In genomic region chr22:27991586-27992293, GRCh38 we compare ENCODE assay signal across 17 cellular contexts.
A peak's percentile ranks its signal among the peaks of the same experiment; 100 is the strongest.
DNase-seq lines count a peak whose midpoint lies in the region; ATAC-seq and TF ChIP-seq lines count a peak whose summit lies in the region.
"Had no signal": no experiment of that assay in that cellular context is flagged by ENCODE, and none has a peak within 500 bp of the region (broad histone marks: within the 10 kb centered on the region; RNA-seq: fewer than 3 reads in every experiment).

No MANE protein-coding gene starts in this region.

- H3K79me2 ChIP-seq in smooth muscle cell (ENCODE audit: low read depth), result no peaks in the 10 kb centered on the region

- H3K4me2 ChIP-seq in mesenchymal stem cell (ENCODE audit: low read length, poor library complexity, severe bottlenecking) (no peak overlapping the region), smooth muscle cell (no peak overlapping the region)

- H3K9me3 ChIP-seq in heart left ventricle (no peaks in the 10 kb centered on the region), adipocyte (ENCODE audit: control insufficient read depth, low read length) (no peaks in the 10 kb centered on the region), mesenchymal stem cell (ENCODE audit: control insufficient read depth, low read length) (no peaks in the 10 kb centered on the region), smooth muscle cell (replicated peaks; ENCODE audit: low read depth) (no peaks in the 10 kb centered on the region)
- H3K9me3 ChIP-seq: upper lobe of left lung had no signal

- peak in 2 of 5 donors; percentile 3 to 42 for DNase-seq in heart left ventricle
- DNase-seq in Right ventricle myocardium inferior (ENCODE audit: missing footprints), result no peak
- no peak for DNase-seq in adipocyte (ENCODE audit: low read depth)
- DNase-seq in mesenchymal stem cell, result no peak
- DNase-seq in ureter (ENCODE audit: low spot score), result peak; percentile 15
- no peak for DNase-seq in occipital lobe (lab: John Stamatoyannopoulos, UW)
- no peak for DNase-seq in smooth muscle cell (lab: John Stamatoyannopoulos, UW; ENCODE audit: unreplicated experiment)
- no peak for DNase-seq in NCI-H446 treated with DMSO at 0.1 percent for 48 hours (lab: John Stamatoyannopoulos, UW)
- DNase-seq: activated CD8-positive, alpha-beta memory T cell treated with anti-CD3 and anti-CD28 coated beads for 24 hours; amygdala; effector memory CD8-positive, alpha-beta T cell; hippocampal formation; NCI-H748 treated with DMSO at 0.1 percent for 48 hours; stimulated activated CD4-positive, alpha-beta T cell treated with anti-CD3 and anti-CD28 coated beads, Interleukin-15, amount 100 ng/mL, for 24 hours; stimulated activated naive CD4-positive, alpha-beta T cell; upper lobe of left lung had no signal

- peak overlapping the region; percentile 63 for H3K9ac ChIP-seq in adipocyte (ENCODE audit: low read length)
- peak overlapping the region; percentile 70 for H3K9ac ChIP-seq in mesenchymal stem cell (ENCODE audit: low read length)
- H3K9ac ChIP-seq in smooth muscle cell (ENCODE audit: low read depth), result no peak overlapping the region

- no peak overlapping the region for H3K14ac ChIP-seq in mesenchymal stem cell (ENCODE audit: low read length in 2 of 2)

- H3K27ac ChIP-seq in heart left ventricle, result peak overlapping the region in 7 of 12 donors; percentile 13 to 71 (median 47)
- no peak overlapping the region for H3K27ac ChIP-seq in mesenchymal stem cell (ENCODE audit: low read length, poor library complexity, severe bottlenecking)
- H3K27ac ChIP-seq in smooth muscle cell (ENCODE audit: low read depth), result no peak overlapping the region
- H3K27ac ChIP-seq: SK-N-MC had no signal

- ATAC-seq in heart left ventricle (no peak), Right ventricle myocardium inferior (no peak)
- ATAC-seq: effector memory CD8-positive, alpha-beta T cell had no signal

- no peak overlapping the region for H2BK5ac ChIP-seq in mesenchymal stem cell (ENCODE audit: low read depth, low read length, poor library complexity, severe bottlenecking)

- intact Hi-C loops in heart left ventricle (cut with DNase I) (loop anchor here in 1 of 10 donors (10.0 kb wide), 1 partner anchor 67 kb away; no protein-coding TSS in a partner anchor), Right ventricle myocardium inferior (cut with DNase I) (no loop called here)

- H3K4me3 ChIP-seq in heart left ventricle (no peak overlapping the region), adipocyte (ENCODE audit: low read length) (peak overlapping the region; percentile 71), mesenchymal stem cell (ENCODE audit: insufficient read depth in 1 of 2, low read depth in 1 of 2, low read length in 2 of 2) (no peak overlapping the region), smooth muscle cell (no peak overlapping the region)
- H3K4me3 ChIP-seq: SK-N-MC, upper lobe of left lung had no signal

- peaks cover 4% of the 10 kb centered on the region for H4K20me1 ChIP-seq in smooth muscle cell (ENCODE audit: low read depth)

- TF ChIP-seq POLR2A in heart left ventricle (IDR thresholded peaks at IDR 0.05), result no peak

- WGBS in heart left ventricle, 4 donors, result 90 to 95% (median 92%) methylated on average over 7 of the region's 7 CpGs
- 95% methylated on average over 7 of the region's 7 CpGs for WGBS in mesenchymal stem cell
- WGBS in smooth muscle cell (ENCODE audit: low lambda C conversion rate), result 94% methylated on average over 7 of the region's 7 CpGs

- H4K91ac ChIP-seq in mesenchymal stem cell (ENCODE audit: low read length), result no peak overlapping the region

- H3K18ac ChIP-seq in mesenchymal stem cell (ENCODE audit: low read depth in 1 of 2, low read length in 2 of 2), result no peak overlapping the region

- H2BK12ac ChIP-seq in mesenchymal stem cell (ENCODE audit: low read length in 2 of 2), result no peak overlapping the region

- H2BK15ac ChIP-seq in mesenchymal stem cell (ENCODE audit: low read depth, poor library complexity, severe bottlenecking), result peak overlapping the region; percentile 37

- H2BK120ac ChIP-seq in mesenchymal stem cell (ENCODE audit: low read depth, low read length), result no peak overlapping the region

- H3F3A ChIP-seq in smooth muscle cell (ENCODE audit: low read depth), result no peaks in the 10 kb centered on the region

- no peak overlapping the region for H2AK5ac ChIP-seq in mesenchymal stem cell (ENCODE audit: low read length, severe bottlenecking)

- H3K36me3 ChIP-seq in heart left ventricle, result peaks cover 0 to 63% (median 40%) of the 10 kb centered on the region in 9 donors
- peaks cover 33% of the 10 kb centered on the region for H3K36me3 ChIP-seq in adipocyte (ENCODE audit: control insufficient read depth, insufficient read depth, low read length, severe bottlenecking)
- H3K36me3 ChIP-seq in mesenchymal stem cell (ENCODE audit: control insufficient read depth in 1 of 2, insufficient read depth in 2 of 2, low read depth in 1 of 2, low read length in 2 of 2), result peaks cover 61 to 64% of the 10 kb centered on the region in 2 experiments
- no peaks in the 10 kb centered on the region for H3K36me3 ChIP-seq in smooth muscle cell (ENCODE audit: low read depth)

- H3K27me3 ChIP-seq in heart left ventricle, result no peaks in the 10 kb centered on the region
- no peaks in the 10 kb centered on the region for H3K27me3 ChIP-seq in adipocyte (replicated peaks; ENCODE audit: control insufficient read depth, insufficient read depth, low read length)
- H3K27me3 ChIP-seq in mesenchymal stem cell (ENCODE audit: control insufficient read depth in 1 of 2, insufficient read depth in 1 of 2, low read length in 2 of 2), result no peaks in the 10 kb centered on the region
- H3K27me3 ChIP-seq in smooth muscle cell (ENCODE audit: low read depth), result no peaks in the 10 kb centered on the region
- H3K27me3 ChIP-seq: upper lobe of left lung had no signal

- H3K23ac ChIP-seq in mesenchymal stem cell (ENCODE audit: low read length in 2 of 2), result no peak overlapping the region

- TF ChIP-seq CTCF in heart left ventricle (IDR thresholded peaks at IDR 0.05) (no peak), smooth muscle cell (IDR thresholded peaks at IDR 0.05; ENCODE audit: borderline replicate concordance, insufficient read depth, poor library complexity, severe bottlenecking) (no peak)

- peaks cover 2 to 22% (median 14%) of the 10 kb centered on the region in 12 donors for H3K4me1 ChIP-seq in heart left ventricle
- H3K4me1 ChIP-seq in adipocyte (ENCODE audit: control insufficient read depth, insufficient read depth, low read length), result peaks cover 18% of the 10 kb centered on the region
- H3K4me1 ChIP-seq in mesenchymal stem cell (ENCODE audit: control insufficient read depth, insufficient read depth, low read depth, low read length), result peaks cover 29% of the 10 kb centered on the region
- H3K4me1 ChIP-seq in smooth muscle cell (ENCODE audit: low read depth), result peaks cover 4% of the 10 kb centered on the region

- no peak overlapping the region for H3K4ac ChIP-seq in mesenchymal stem cell (ENCODE audit: low read depth in 1 of 2, low read length in 2 of 2)

- H4K8ac ChIP-seq in mesenchymal stem cell (ENCODE audit: low read length), result no peak overlapping the region

- H3K79me1 ChIP-seq in mesenchymal stem cell (replicated peaks; ENCODE audit: low read length, poor library complexity, severe bottlenecking), result no peaks in the 10 kb centered on the region

- no peak overlapping the region for H2AFZ ChIP-seq in mesenchymal stem cell (ENCODE audit: low read depth, low read length)
- H2AFZ ChIP-seq in smooth muscle cell (ENCODE audit: low read depth), result no peak overlapping the region

Comparison
In these comparisons a context has a peak if more than half of its experiments do, and no peak if none do; other contexts are left out.
1. H3K27ac ChIP-seq: peak in heart left ventricle (7 of 12); none in mesenchymal stem cell (single experiment) and smooth muscle cell (single experiment).